ENCODE assay signal across 1 cellular context in genomic region chr19:1001538-1002166, GRCh38.
TF ChIP-seq lines count a peak whose summit lies in the region.

No MANE protein-coding gene starts in this region.

TF ChIP-seq in HepG2, 621 proteins besides CTCF, POLR2A, EP300 and RAD21 (continued from another document and continues in another):
- TF ChIP-seq, protein P1, sequence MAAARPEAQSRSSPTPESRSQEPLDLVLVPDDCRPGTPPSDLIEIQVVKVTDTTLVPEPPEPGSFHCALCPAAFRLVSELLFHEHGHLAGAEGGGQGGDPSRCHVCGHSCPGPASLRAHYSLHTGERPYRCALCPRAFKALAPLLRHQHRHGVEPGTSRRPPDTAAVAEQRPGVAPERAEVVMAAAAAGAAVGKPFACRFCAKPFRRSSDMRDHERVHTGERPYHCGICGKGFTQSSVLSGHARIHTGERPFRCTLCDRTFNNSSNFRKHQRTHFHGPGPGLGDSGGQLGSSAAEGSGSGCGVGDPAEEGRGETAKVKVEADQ (CRISPR knock-in tag; IDR thresholded peaks at IDR 0.05; ENCODE audit: borderline replicate concordance) = no peak
- peak; percentile 61; the same call in 1 of the 2 replicates for TF ChIP-seq SMC3 (IDR thresholded peaks at IDR 0.05; ENCODE audit: low read length)
- TF ChIP-seq ZNF430 (CRISPR knock-in tag; IDR thresholded peaks at IDR 0.05) = no peak
- TF ChIP-seq LRRFIP1 (CRISPR knock-in tag; conservative IDR thresholded peaks at IDR 0.05) = no peak
- peak; percentile 73; the same call in 1 of the 2 replicates for TF ChIP-seq PATZ1 (CRISPR knock-in tag; IDR thresholded peaks at IDR 0.05)
- TF ChIP-seq HDAC6 (IDR thresholded peaks at IDR 0.05; ENCODE audit: low read depth, low read length) = no peak
- TF ChIP-seq, protein P2, sequence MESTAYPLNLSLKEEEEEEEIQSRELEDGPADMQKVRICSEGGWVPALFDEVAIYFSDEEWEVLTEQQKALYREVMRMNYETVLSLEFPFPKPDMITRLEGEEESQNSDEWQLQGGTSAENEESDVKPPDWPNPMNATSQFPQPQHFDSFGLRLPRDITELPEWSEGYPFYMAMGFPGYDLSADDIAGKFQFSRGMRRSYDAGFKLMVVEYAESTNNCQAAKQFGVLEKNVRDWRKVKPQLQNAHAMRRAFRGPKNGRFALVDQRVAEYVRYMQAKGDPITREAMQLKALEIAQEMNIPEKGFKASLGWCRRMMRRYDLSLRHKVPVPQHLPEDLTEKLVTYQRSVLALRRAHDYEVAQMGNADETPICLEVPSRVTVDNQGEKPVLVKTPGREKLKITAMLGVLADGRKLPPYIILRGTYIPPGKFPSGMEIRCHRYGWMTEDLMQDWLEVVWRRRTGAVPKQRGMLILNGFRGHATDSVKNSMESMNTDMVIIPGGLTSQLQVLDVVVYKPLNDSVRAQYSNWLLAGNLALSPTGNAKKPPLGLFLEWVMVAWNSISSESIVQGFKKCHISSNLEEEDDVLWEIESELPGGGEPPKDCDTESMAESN (CRISPR knock-in tag; conservative IDR thresholded peaks at IDR 0.05) = 0 out of 2 replicates have a peak, but pooled peaks have one; percentile 45
- no peak for TF ChIP-seq ZNF839 (CRISPR knock-in tag; IDR thresholded peaks at IDR 0.05; ENCODE audit: borderline replicate concordance)
- TF ChIP-seq ZC3H13 (CRISPR knock-in tag; IDR thresholded peaks at IDR 0.05) = no peak
- no peak for TF ChIP-seq ATAD3A (CRISPR knock-in tag; IDR thresholded peaks at IDR 0.05)
- no peak for TF ChIP-seq SMAD9 (CRISPR knock-in tag; IDR thresholded peaks at IDR 0.05)
- TF ChIP-seq ZNF841 (CRISPR knock-in tag; IDR thresholded peaks at IDR 0.05; ENCODE audit: borderline replicate concordance) = no peak
- peak; percentile 76 for TF ChIP-seq XRCC5 (optimal IDR thresholded peaks at IDR 0.05; ENCODE audit: low read length)
- TF ChIP-seq KLF12 (CRISPR knock-in tag; IDR thresholded peaks at IDR 0.05; ENCODE audit: borderline replicate concordance) = no peak
- TF ChIP-seq ATF2 (CRISPR knock-in tag; IDR thresholded peaks at IDR 0.05) = no peak
- TF ChIP-seq, protein P3, sequence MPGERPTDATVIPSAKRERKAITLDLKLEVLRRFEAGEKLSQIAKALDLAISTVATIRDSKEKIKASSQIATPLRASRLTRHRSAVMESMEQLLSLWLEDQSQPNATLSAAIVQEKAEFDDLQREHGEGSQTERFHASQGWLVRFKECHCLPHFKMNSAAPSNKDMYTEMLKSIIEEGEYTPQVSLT (CRISPR knock-in tag; IDR thresholded peaks at IDR 0.05; ENCODE audit: borderline replicate concordance, low read depth) = no peak
- TF ChIP-seq, protein P4, sequence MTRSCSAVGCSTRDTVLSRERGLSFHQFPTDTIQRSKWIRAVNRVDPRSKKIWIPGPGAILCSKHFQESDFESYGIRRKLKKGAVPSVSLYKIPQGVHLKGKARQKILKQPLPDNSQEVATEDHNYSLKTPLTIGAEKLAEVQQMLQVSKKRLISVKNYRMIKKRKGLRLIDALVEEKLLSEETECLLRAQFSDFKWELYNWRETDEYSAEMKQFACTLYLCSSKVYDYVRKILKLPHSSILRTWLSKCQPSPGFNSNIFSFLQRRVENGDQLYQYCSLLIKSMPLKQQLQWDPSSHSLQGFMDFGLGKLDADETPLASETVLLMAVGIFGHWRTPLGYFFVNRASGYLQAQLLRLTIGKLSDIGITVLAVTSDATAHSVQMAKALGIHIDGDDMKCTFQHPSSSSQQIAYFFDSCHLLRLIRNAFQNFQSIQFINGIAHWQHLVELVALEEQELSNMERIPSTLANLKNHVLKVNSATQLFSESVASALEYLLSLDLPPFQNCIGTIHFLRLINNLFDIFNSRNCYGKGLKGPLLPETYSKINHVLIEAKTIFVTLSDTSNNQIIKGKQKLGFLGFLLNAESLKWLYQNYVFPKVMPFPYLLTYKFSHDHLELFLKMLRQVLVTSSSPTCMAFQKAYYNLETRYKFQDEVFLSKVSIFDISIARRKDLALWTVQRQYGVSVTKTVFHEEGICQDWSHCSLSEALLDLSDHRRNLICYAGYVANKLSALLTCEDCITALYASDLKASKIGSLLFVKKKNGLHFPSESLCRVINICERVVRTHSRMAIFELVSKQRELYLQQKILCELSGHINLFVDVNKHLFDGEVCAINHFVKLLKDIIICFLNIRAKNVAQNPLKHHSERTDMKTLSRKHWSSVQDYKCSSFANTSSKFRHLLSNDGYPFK (CRISPR knock-in tag; IDR thresholded peaks at IDR 0.05; ENCODE audit: borderline replicate concordance) = no peak
- no peak for TF ChIP-seq NR2F1 (CRISPR knock-in tag; IDR thresholded peaks at IDR 0.05)
- TF ChIP-seq AFF4 (CRISPR knock-in tag; IDR thresholded peaks at IDR 0.05) = no peak
- no peak for TF ChIP-seq REST (IDR thresholded peaks at IDR 0.05; ENCODE audit: borderline replicate concordance in 1 of 2, low read depth in 1 of 2, low read length in 2 of 2)
- no peak for TF ChIP-seq ZNF292 (CRISPR knock-in tag; IDR thresholded peaks at IDR 0.05; ENCODE audit: borderline replicate concordance, low read depth)
- peak; percentile 45; the same call in 1 of the 2 replicates for TF ChIP-seq GABPB1 (CRISPR knock-in tag; IDR thresholded peaks at IDR 0.05)
- TF ChIP-seq YY1 (IDR thresholded peaks at IDR 0.05; ENCODE audit: insufficient read depth, insufficient replicate concordance, low read depth, low read length) = peak; percentile 22
- no peak for TF ChIP-seq NFAT5 (CRISPR knock-in tag; IDR thresholded peaks at IDR 0.05)
